In genomic region chr21:31665869-31666268, GRCh38 we compare ENCODE assay signal across 1 cellular context.
TF ChIP-seq lines count a peak whose summit lies in the region.

No MANE protein-coding gene starts in this region.

TF ChIP-seq in HepG2, 621 proteins besides CTCF, POLR2A, EP300 and RAD21:
- peak; percentile 47; the same call in 1 of the 2 replicates for TF ChIP-seq ZNF121 (CRISPR knock-in tag; IDR thresholded peaks at IDR 0.05)
